1 cellular context compared by ENCODE assay signal in genomic region chr17:74601944-74602572, GRCh38.
TF ChIP-seq lines count a peak whose summit lies in the region.

No MANE protein-coding gene starts in this region.

TF ChIP-seq in H1, 55 proteins besides CTCF, POLR2A, EP300 and RAD21:
- TF ChIP-seq CHD1 (IDR thresholded peaks at IDR 0.05; ENCODE audit: low read depth, low read length) (no peak), ATF3 (IDR thresholded peaks at IDR 0.05; ENCODE audit: insufficient read depth, low read depth, low read length) (no peak), CBX8 (IDR thresholded peaks at IDR 0.05; ENCODE audit: borderline replicate concordance, low read depth, low read length) (no peak), POLR2AphosphoS5 (IDR thresholded peaks at IDR 0.05; ENCODE audit: low read depth, low read length) (no peak), KDM4A (IDR thresholded peaks at IDR 0.05; ENCODE audit: low read depth, low read length, severe bottlenecking) (no peak), SP4 (IDR thresholded peaks at IDR 0.05; ENCODE audit: low read length) (no peak), RXRA (IDR thresholded peaks at IDR 0.05; ENCODE audit: insufficient read depth, low read depth, low read length) (no peak), EZH2 (IDR thresholded peaks at IDR 0.05; ENCODE audit: low read depth, low read length, severe bottlenecking) (no peak), TBP (IDR thresholded peaks at IDR 0.05; ENCODE audit: low read depth, low read length) (no peak), MAX (IDR thresholded peaks at IDR 0.05) (no peak), MAFK (IDR thresholded peaks at IDR 0.05; ENCODE audit: low read depth, low read length) (no peak), HDAC2 (IDR thresholded peaks at IDR 0.05; ENCODE audit: borderline replicate concordance in 1 of 2, low read depth in 2 of 2, low read length in 2 of 2) (no peak), CEBPB (IDR thresholded peaks at IDR 0.05; ENCODE audit: low read depth, low read length) (no peak), SP1 (IDR thresholded peaks at IDR 0.05; ENCODE audit: low read depth, low read length) (no peak), BACH1 (IDR thresholded peaks at IDR 0.05; ENCODE audit: low read length) (no peak)
TF ChIP-seq in H1: peak in this region for 0.
